In genomic region chr5:776862-777711, GRCh38 we compare ENCODE assay signal across 18 cellular contexts. TPM values are rescaled to one million over a fixed set of nuclear protein-coding genes. Genes with fewer than 3 reads are reported as not detected.
DNase-seq lines count a peak whose midpoint lies in the region; ATAC-seq, FAIRE-seq and TF ChIP-seq lines count a peak whose summit lies in the region.
"Had no signal": no experiment of that assay in that cellular context is flagged by ENCODE, and none has a peak within 500 bp of the region (broad histone marks: within the 10 kb centered on the region; RNA-seq: fewer than 3 reads in every experiment).

No MANE protein-coding gene starts in this region.

- no peak for TF ChIP-seq EP300 in suprapubic skin (IDR thresholded peaks at IDR 0.05)

- no peak for TF ChIP-seq RAD21 in IMR-90 (IDR thresholded peaks at IDR 0.05; ENCODE audit: low read length)

- CTCF ChIA-PET in IMR-90 (lab: Yijun Ruan, JAX), result no interaction called here

- H2AFZ ChIP-seq in IMR-90 (replicated peaks; ENCODE audit: low read length, poor library complexity) (peak overlapping the region; percentile 44), MM.1S (ENCODE audit: low read length) (no peak overlapping the region)

- H3K79me1 ChIP-seq in IMR-90 (ENCODE audit: low read depth in 1 of 2, low read length in 2 of 2), result no peaks in the 10 kb centered on the region

- H3K36me3 ChIP-seq in IMR-90 (ENCODE audit: control insufficient read depth, insufficient read depth, low read length) (no peaks in the 10 kb centered on the region), suprapubic skin (no peaks in the 10 kb centered on the region), MM.1S (replicated peaks; ENCODE audit: insufficient read depth, low read length) (no peaks in the 10 kb centered on the region)
- H3K36me3 ChIP-seq: thoracic aorta had no signal

- no peak overlapping the region for H2BK5ac ChIP-seq in IMR-90 (ENCODE audit: low read depth, low read length, poor library complexity, severe bottlenecking)

- TF ChIP-seq CTCF in IMR-90 (conservative IDR thresholded peaks at IDR 0.05; ENCODE audit: low read depth, low read length), result no peak
- no peak for TF ChIP-seq CTCF in suprapubic skin (IDR thresholded peaks at IDR 0.05)
- TF ChIP-seq CTCF in MM.1S (IDR thresholded peaks at IDR 0.05; ENCODE audit: low read length), result no peak

- intact Hi-C loops in activated CD4-positive, alpha-beta T cell treated with anti-CD3 and anti-CD28 coated beads, Interleukin-2, amount 10 ng/mL, durations not matched to agents 24 days and 14 days (cut with micrococcal nuclease), result loop anchor here (10.0 kb wide), 1 partner anchor 92 kb away; no protein-coding TSS in a partner anchor
- intact Hi-C loops in IMR-90 (cut with micrococcal nuclease), result no loop called here

- H3K56ac ChIP-seq in IMR-90 (ENCODE audit: extremely low read depth, insufficient read depth, low read length), result no peak overlapping the region

- no peak overlapping the region for H4K5ac ChIP-seq in IMR-90 (ENCODE audit: low read depth, low read length)

- no peak overlapping the region for H2BK15ac ChIP-seq in IMR-90 (ENCODE audit: low read depth, low read length)

- no peak overlapping the region for H4K8ac ChIP-seq in IMR-90 (ENCODE audit: low read depth in 2 of 2, low read length in 2 of 2)

- no peak overlapping the region for H3K23ac ChIP-seq in IMR-90 (ENCODE audit: low read depth, low read length)

- no TSS peak for BruUV-seq in IMR-90 (replicated peaks; lab: Mats Ljungman, UMichigan)

- H3K9ac ChIP-seq in IMR-90 (ENCODE audit: low read depth, low read length), result no peak overlapping the region
- H3K9ac ChIP-seq in MM.1S (ENCODE audit: low read length), result no peak overlapping the region

- H2AK5ac ChIP-seq in IMR-90 (ENCODE audit: low read depth, low read length), result no peak overlapping the region

- no peak overlapping the region for H2AK9ac ChIP-seq in IMR-90 (replicated peaks; ENCODE audit: low read depth, low read length, poor library complexity)

- H3K4me3 ChIP-seq in IMR-90 (ENCODE audit: insufficient read depth, low read depth, low read length), result no peak overlapping the region
- H3K4me3 ChIP-seq in suprapubic skin, result peak overlapping the region; percentile 30
- no peak overlapping the region for H3K4me3 ChIP-seq in MM.1S (ENCODE audit: low read length)
- H3K4me3 ChIP-seq: thoracic aorta had no signal

- peak; percentile 51 for DNase-seq in activated CD4-positive, alpha-beta T cell treated with anti-CD3 and anti-CD28 coated beads, Interleukin-2, amount 10 ng/mL, durations not matched to agents 24 days and 14 days
- no peak for DNase-seq in activated CD4-positive, alpha-beta T cell treated with anti-CD3 and anti-CD28 coated beads for 1 hour
- DNase-seq in IMR-90 (no peak), left kidney (ENCODE audit: low read depth, low spot score) (peak; percentile 89), suprapubic skin (ENCODE audit: low spot score in 2 of 2) (peak in 1 of 2 donors; percentile 80), MM.1S (no peak), NCI-H2227 (lab: John Stamatoyannopoulos, UW; ENCODE audit: unreplicated experiment) (no peak), GM19239 (ENCODE audit: insufficient read length, low spot score) (no peak)
- DNase-seq: activated naive CD4-positive, alpha-beta T cell; AML-193; KBM-7; NCI-H524; T-helper 9 cell had no signal

- H3K4me3 Mint-ChIP-seq in activated CD4-positive, alpha-beta T cell treated with anti-CD3 and anti-CD28 coated beads, Interleukin-2, amount 10 ng/mL, durations not matched to agents 24 days and 14 days, result no peak overlapping the region
- H3K4me3 Mint-ChIP-seq: effector memory CD8-positive, alpha-beta T cell had no signal

- no peak overlapping the region for H4K91ac ChIP-seq in IMR-90 (ENCODE audit: insufficient read depth, low read depth, low read length)

- no peaks in the 10 kb centered on the region for H3K9me3 ChIP-seq in IMR-90 (ENCODE audit: control insufficient read depth, insufficient read depth, low read length)
- no peaks in the 10 kb centered on the region for H3K9me3 ChIP-seq in suprapubic skin
- H3K9me3 ChIP-seq in MM.1S (replicated peaks; ENCODE audit: insufficient read depth, low read length), result no peaks in the 10 kb centered on the region
- H3K9me3 ChIP-seq: thoracic aorta had no signal

- no peak for FAIRE-seq in GM19239 (lab: Jason Lieb, UNC)
- FAIRE-seq: H54, keratinocyte had no signal

- H3K4ac ChIP-seq in IMR-90 (ENCODE audit: low read depth, low read length), result no peak overlapping the region

- H3K4me2 ChIP-seq in IMR-90 (ENCODE audit: low read depth, low read length) (no peak overlapping the region), MM.1S (ENCODE audit: low read depth, low read length) (no peak overlapping the region)

- H3K27me3 ChIP-seq in IMR-90 (ENCODE audit: control insufficient read depth, insufficient read depth, low read length) (peaks cover 19% of the 10 kb centered on the region; the same call in 1 of the 2 replicates), suprapubic skin (no peaks in the 10 kb centered on the region), MM.1S (replicated peaks; ENCODE audit: insufficient read depth, low read length) (no peaks in the 10 kb centered on the region)

- H3K9me2 ChIP-seq in MM.1S (replicated peaks; ENCODE audit: insufficient read depth, low read length), result no peaks in the 10 kb centered on the region

- POLR2A ChIA-PET in IMR-90 (lab: Charles Lee; ENCODE audit: unreplicated experiment), result no interaction called here

- 42% methylated on average over 41 of the region's 42 CpGs; no CpG with 5 or more reads in 1 of the 2 experiments for WGBS in IMR-90 (ENCODE audit: extremely low coverage in 2 of 2, insufficient read length in 1 of 2), 2 experiments
- WGBS in suprapubic skin, result 88% methylated on average over 42 of the region's 42 CpGs

- no peaks in the 10 kb centered on the region for H3K27me3 Mint-ChIP-seq in activated CD4-positive, alpha-beta T cell treated with anti-CD3 and anti-CD28 coated beads, Interleukin-2, amount 10 ng/mL, durations not matched to agents 24 days and 14 days
- H3K27me3 Mint-ChIP-seq: effector memory CD8-positive, alpha-beta T cell had no signal

- no peaks in the 10 kb centered on the region for H4K20me1 ChIP-seq in IMR-90 (ENCODE audit: insufficient read depth, low read length)
- no peaks in the 10 kb centered on the region for H4K20me1 ChIP-seq in MM.1S (ENCODE audit: insufficient read depth, low read length)

- H3K9me3 Mint-ChIP-seq in activated CD4-positive, alpha-beta T cell treated with anti-CD3 and anti-CD28 coated beads, Interleukin-2, amount 10 ng/mL, durations not matched to agents 24 days and 14 days, result no peaks in the 10 kb centered on the region
- H3K9me3 Mint-ChIP-seq: effector memory CD8-positive, alpha-beta T cell had no signal

- 0 out of 2 replicates have a peak, but pooled peaks have one; percentile 40 for ATAC-seq in IMR-90 (ENCODE audit: low read depth)
- ATAC-seq: effector memory CD8-positive, alpha-beta T cell had no signal

- H3K9me1 ChIP-seq in IMR-90 (ENCODE audit: insufficient read depth, low read length), result no peaks in the 10 kb centered on the region

- TF ChIP-seq POLR2A in IMR-90 (IDR thresholded peaks at IDR 0.05; ENCODE audit: low read depth, low read length), result no peak
- no peak for TF ChIP-seq POLR2A in suprapubic skin (IDR thresholded peaks at IDR 0.05)

- H3K4me1 Mint-ChIP-seq in activated CD4-positive, alpha-beta T cell treated with anti-CD3 and anti-CD28 coated beads, Interleukin-2, amount 10 ng/mL, durations not matched to agents 24 days and 14 days, result no peaks in the 10 kb centered on the region

- no peaks in the 10 kb centered on the region for H3F3A ChIP-seq in MM.1S (ENCODE audit: insufficient read depth, low read length)

- H2BK20ac ChIP-seq in IMR-90 (ENCODE audit: low read depth, low read length), result no peak overlapping the region

- H3K36me3 Mint-ChIP-seq in activated CD4-positive, alpha-beta T cell treated with anti-CD3 and anti-CD28 coated beads, Interleukin-2, amount 10 ng/mL, durations not matched to agents 24 days and 14 days (ENCODE audit: low read depth), result no peaks in the 10 kb centered on the region

- no peak overlapping the region for H3K18ac ChIP-seq in IMR-90 (ENCODE audit: low read depth, low read length)

- no peak overlapping the region for H3K27ac ChIP-seq in IMR-90 (ENCODE audit: insufficient read depth, low read length)
- H3K27ac ChIP-seq in suprapubic skin, result no peak overlapping the region
- H3K27ac ChIP-seq in MM.1S (ENCODE audit: low read length), result no peak overlapping the region
- H3K27ac ChIP-seq: thoracic aorta had no signal

- H3K14ac ChIP-seq in IMR-90 (replicated peaks; ENCODE audit: low read depth, low read length), result no peak overlapping the region

- in situ Hi-C loops in IMR-90 (cut with MboI; ENCODE audit: low sequenced_read_pairs), result loop anchor here (10.0 kb wide), 1 partner anchor 92 kb away; no protein-coding TSS in a partner anchor

- dilution Hi-C loops in IMR-90 (cut with HindIII; ENCODE audit: low sequenced_read_pairs, unreplicated experiment), result no loop called here

- H3K79me2 ChIP-seq in MM.1S (ENCODE audit: low read length), result no peaks in the 10 kb centered on the region

- H3K4me1 ChIP-seq in IMR-90 (ENCODE audit: control insufficient read depth, insufficient read depth, low read length) (no peaks in the 10 kb centered on the region), suprapubic skin (peaks cover 12% of the 10 kb centered on the region), MM.1S (ENCODE audit: low read length) (no peaks in the 10 kb centered on the region)

- no peak overlapping the region for H3K27ac Mint-ChIP-seq in activated CD4-positive, alpha-beta T cell treated with anti-CD3 and anti-CD28 coated beads, Interleukin-2, amount 10 ng/mL, durations not matched to agents 24 days and 14 days

- H2BK120ac ChIP-seq in IMR-90 (ENCODE audit: low read depth, low read length), result no peak overlapping the region

TF ChIP-seq in IMR-90, 13 proteins besides CTCF, POLR2A, EP300 and RAD21 (continues in another document):
- TF ChIP-seq FOS (IDR thresholded peaks at IDR 0.05; ENCODE audit: low read depth, low read length) (no peak), SMC3 (IDR thresholded peaks at IDR 0.05; ENCODE audit: low read depth, low read length) (no peak), MAZ (IDR thresholded peaks at IDR 0.05; ENCODE audit: borderline replicate concordance, low read depth, low read length) (no peak), MAFK (IDR thresholded peaks at IDR 0.05; ENCODE audit: low read depth, low read length) (no peak), CEBPB (IDR thresholded peaks at IDR 0.05; ENCODE audit: low read depth, low read length) (no peak), MXI1 (IDR thresholded peaks at IDR 0.05; ENCODE audit: borderline replicate concordance, low read depth, low read length) (no peak)

RNA-seq across cellular contexts. Expression of gene ZDHHC11B, which starts 7.4 kb away (rescaled TPM):
- not detected in 2 replicates for total RNA-seq in activated CD4-positive, alpha-beta T cell treated with anti-CD3 and anti-CD28 coated beads, Interleukin-2, amount 10 ng/mL, durations not matched to agents 24 days and 14 days
- total RNA-seq in IMR-90 (2012; rRNA removed) (not detected in 2 replicates), suprapubic skin (10 to 100 TPM in 3 of 4 donors, 1 to 10 TPM in 1; 9.3 to 35.2 (median 19.4) TPM)
- 0.12 TPM in 1 of 2 replicates, not detected in the other for polyA plus RNA-seq in IMR-90 (2012; rRNA removed)
- not detected in 2 replicates for polyA plus RNA-seq in IMR-90 (2012; cell fraction: cytosol; rRNA removed)
- polyA plus RNA-seq in IMR-90 (2012; cell fraction: nucleus; rRNA removed; ENCODE audit: low replicate concordance), result 0.51 and 0.70 TPM in 2 replicates
- total RNA-seq: RPMI7951 had no signal

Comparison
In these comparisons a context has a peak if more than half of its experiments do, and no peak if none do; other contexts are left out.
1. DNase-seq: peak in activated CD4-positive, alpha-beta T cell treated with anti-CD3 and anti-CD28 coated beads, Interleukin-2, amount 10 ng/mL, durations not matched to agents 24 days and 14 days (single experiment) and left kidney (single experiment); none in activated CD4-positive, alpha-beta T cell treated with anti-CD3 and anti-CD28 coated beads for 1 hour (single experiment), IMR-90 (single experiment), MM.1S (single experiment), NCI-H2227 (single experiment) and GM19239 (single experiment).
2. RNA of gene ZDHHC11B, which starts 7.4 kb away (total RNA-seq): 9.3 to 35.2 TPM in suprapubic skin; not detected in activated CD4-positive, alpha-beta T cell treated with anti-CD3 and anti-CD28 coated beads, Interleukin-2, amount 10 ng/mL, durations not matched to agents 24 days and 14 days and not detected in IMR-90; every median in the first group is over 10 times any median in the second.